Comparison of ENCODE assay signal across 8 cellular contexts in the genomic region with DNA sequence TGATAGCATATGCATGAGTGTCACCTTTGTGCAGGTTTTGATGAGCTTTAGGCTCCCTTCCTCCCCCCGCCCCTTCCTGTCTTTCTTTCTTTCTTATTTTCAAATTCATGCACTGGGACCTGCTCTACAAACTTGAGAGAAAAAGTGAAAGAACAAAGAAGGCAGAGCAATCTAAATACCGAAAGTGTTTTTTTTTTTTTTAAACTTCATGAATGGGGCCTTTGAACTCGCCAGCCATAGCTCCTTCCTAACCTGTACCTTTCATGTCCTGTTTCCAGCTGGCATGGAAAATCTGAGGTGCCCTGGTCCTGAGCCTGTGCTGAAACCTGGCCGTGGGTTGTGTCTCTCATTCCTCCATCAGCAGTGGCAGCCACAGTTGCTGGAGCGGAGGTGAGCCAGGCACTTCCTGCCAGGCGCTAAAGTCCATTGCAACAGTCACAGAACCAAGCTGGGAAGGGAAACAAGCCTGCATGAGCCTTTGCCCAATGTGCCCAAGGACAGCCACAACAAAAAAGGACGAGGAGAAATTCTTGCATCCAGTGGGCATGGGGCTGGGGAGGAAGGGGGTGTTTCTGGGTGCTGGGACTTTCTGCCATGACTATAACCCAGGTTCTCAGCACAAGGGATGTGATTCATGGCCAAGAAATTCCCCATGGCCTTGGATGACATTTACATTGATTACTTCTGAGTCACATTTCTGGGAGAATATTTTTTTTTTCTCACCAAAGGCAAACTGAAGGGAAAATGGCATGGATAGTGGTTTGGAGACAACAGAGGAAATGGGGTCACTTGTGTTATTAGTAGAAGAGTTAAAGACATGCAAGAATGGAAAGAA.
DNase-seq lines count a peak whose midpoint lies in the region; ATAC-seq, FAIRE-seq and TF ChIP-seq lines count a peak whose summit lies in the region.

No MANE protein-coding gene starts in this region.

- H3K4me1 ChIP-seq in lung (ENCODE audit: control insufficient read depth in 2 of 2, insufficient read depth in 2 of 2, low read length in 2 of 2) (peaks cover 0 to 1% of the 10 kb centered on the region in 2 donors), HAP-1 (no peaks in the 10 kb centered on the region)

- in situ Hi-C loops in HAP-1 (cut with MboI; ENCODE audit: low sequenced_read_pairs) = no loop called here

- H3K4me3 ChIP-seq in lung = no peak overlapping the region
- H3K4me3 ChIP-seq in HAP-1 = no peak overlapping the region

- FAIRE-seq in urothelium cell line (lab: Jason Lieb, UNC) = peak; percentile 95

- H3K4me1 Mint-ChIP-seq in activated naive CD8-positive, alpha-beta T cell (ENCODE audit: low read depth) = peaks cover 15% of the 10 kb centered on the region

- peak overlapping the region; percentile 44 for H3K4me3 Mint-ChIP-seq in activated naive CD8-positive, alpha-beta T cell

- H3K9me3 ChIP-seq in lung (ENCODE audit: control insufficient read depth in 2 of 2, insufficient read depth in 1 of 2, low read length in 1 of 2) = peaks cover 0 to 5% of the 10 kb centered on the region in 2 donors
- H3K9me3 ChIP-seq in HAP-1 = no peaks in the 10 kb centered on the region

- no peaks in the 10 kb centered on the region for H3K27me3 ChIP-seq in lung (ENCODE audit: control insufficient read depth, insufficient read depth)
- no peaks in the 10 kb centered on the region for H3K27me3 ChIP-seq in HAP-1 (ENCODE audit: low read depth)

- peaks cover 13% of the 10 kb centered on the region for H3K27me3 Mint-ChIP-seq in activated naive CD8-positive, alpha-beta T cell

- H3K36me3 Mint-ChIP-seq in activated naive CD8-positive, alpha-beta T cell = no peaks in the 10 kb centered on the region

- H3K9me3 Mint-ChIP-seq in activated naive CD8-positive, alpha-beta T cell (ENCODE audit: low read depth) = no peaks in the 10 kb centered on the region

- ATAC-seq in lung (ENCODE audit: insufficient read depth, low FRiP score) = peak; percentile 55
- ATAC-seq in HG03457 (IDR thresholded peaks at IDR 0.05; ENCODE audit: unreplicated experiment) = no peak

- no peaks in the 10 kb centered on the region for H3K36me3 ChIP-seq in lung (ENCODE audit: control insufficient read depth in 2 of 2, insufficient read depth in 2 of 2, low read length in 2 of 2)
- no peaks in the 10 kb centered on the region for H3K36me3 ChIP-seq in HAP-1 (replicated peaks)

- WGBS in lung, 2 donors = 74 to 81% methylated on average over 7 of the region's 7 CpGs

- peak overlapping the region; percentile 19 for H3K27ac Mint-ChIP-seq in activated naive CD8-positive, alpha-beta T cell

- no peak for TF ChIP-seq CTCF in lung (IDR thresholded peaks at IDR 0.05; ENCODE audit: control extremely low read depth, extremely low read depth)

- H3K27ac ChIP-seq in lung (ENCODE audit: low read depth in 1 of 2, low read length in 1 of 2) = peak overlapping the region in 1 of 2 donors; percentile 49

- DNase-seq in activated T-cell treated with anti-CD3 and anti-CD28 coated beads for 24 hours (ENCODE audit: low read depth) (peak; percentile 32), activated T-cell treated with anti-CD3 and anti-CD28 coated beads for 4 hours (no peak), lung (ENCODE audit: low spot score) (no peak), urothelium cell line (ENCODE audit: low spot score) (peak; percentile 94), NCI-H2029 treated with DMSO at 0.1 percent for 48 hours (lab: John Stamatoyannopoulos, UW) (no peak), HAP-1 (ENCODE audit: low spot score in 2 of 2) (no peak)

Comparison
In these comparisons a context has a peak if more than half of its experiments do, and no peak if none do; other contexts are left out.
1. DNase-seq: peak in activated T-cell treated with anti-CD3 and anti-CD28 coated beads for 24 hours (single experiment) and urothelium cell line (single experiment); none in activated T-cell treated with anti-CD3 and anti-CD28 coated beads for 4 hours (single experiment), lung (single experiment), NCI-H2029 treated with DMSO at 0.1 percent for 48 hours (single experiment) and HAP-1 (0 of 2).